12 cellular contexts compared by ENCODE assay signal in genomic region chr20:21074605-21075336, GRCh38. TPM values are rescaled to one million over a fixed set of nuclear protein-coding genes. Genes with fewer than 3 reads are reported as not detected.
DNase-seq lines count a peak whose midpoint lies in the region; ATAC-seq and TF ChIP-seq lines count a peak whose summit lies in the region.
"Had no signal": no experiment of that assay in that cellular context is flagged by ENCODE, and none has a peak within 500 bp of the region (broad histone marks: within the 10 kb centered on the region; RNA-seq: fewer than 3 reads in every experiment).

No MANE protein-coding gene starts in this region.

- no peak overlapping the region for H3K27ac Mint-ChIP-seq in activated naive CD8-positive, alpha-beta T cell treated with anti-CD3 and anti-CD28 coated beads for 36 hours
- H3K27ac Mint-ChIP-seq in activated naive CD8-positive, alpha-beta T cell treated with anti-CD3 and anti-CD28 coated beads, Interleukin-2, amount 50 U/mL, for 24 hours: no peak overlapping the region

- H3K27me3 Mint-ChIP-seq in activated naive CD8-positive, alpha-beta T cell treated with anti-CD3 and anti-CD28 coated beads for 36 hours: peaks cover 20% of the 10 kb centered on the region
- H3K27me3 Mint-ChIP-seq in activated naive CD8-positive, alpha-beta T cell treated with anti-CD3 and anti-CD28 coated beads, Interleukin-2, amount 50 U/mL, for 24 hours: peaks cover 29% of the 10 kb centered on the region

- CTCF ChIA-PET in RWPE1 (lab: Yijun Ruan, JAX): no interaction called here

- peak; percentile 98 for ATAC-seq in GM18499 (IDR thresholded peaks at IDR 0.05; ENCODE audit: insufficient read depth, unreplicated experiment)
- peak; percentile 97 for ATAC-seq in GM21447 (IDR thresholded peaks at IDR 0.05; ENCODE audit: unreplicated experiment)
- peak; percentile 95 for ATAC-seq in HG03196 (IDR thresholded peaks at IDR 0.05; ENCODE audit: unreplicated experiment)
- no peak for ATAC-seq in stimulated activated naive CD8-positive, alpha-beta T cell treated with anti-CD3 and anti-CD28 coated beads, Interleukin-15, Interleukin-2, amounts not matched to agents 100 U/mL and 50 U/mL, for 24 hours
- ATAC-seq in activated naive CD8-positive, alpha-beta T cell treated with anti-CD3 and anti-CD28 coated beads, Interleukin-2, amount 50 U/mL, for 24 hours: no peak

- DNase-seq in RWPE1 (ENCODE audit: low spot score): peak; percentile 48
- DNase-seq in stimulated activated naive CD8-positive, alpha-beta T cell treated with anti-CD3 and anti-CD28 coated beads, Interleukin-15, Interleukin-2, amounts not matched to agents 100 U/mL and 50 U/mL, for 24 hours: no peak
- no peak for DNase-seq in NK-92 (lab: John Stamatoyannopoulos, UW; ENCODE audit: unreplicated experiment)
- no peak for DNase-seq in activated naive CD8-positive, alpha-beta T cell treated with anti-CD3 and anti-CD28 coated beads for 36 hours
- no peak for DNase-seq in activated naive CD8-positive, alpha-beta T cell treated with anti-CD3 and anti-CD28 coated beads, Interleukin-2, amount 50 U/mL, for 24 hours
- DNase-seq: activated T-cell treated with anti-CD3 and anti-CD28 coated beads, Interleukin-2, amount 50 U/mL, for 1 hour; GF-D8 had no signal

- POLR2A ChIA-PET in RWPE1 (lab: Yijun Ruan, JAX; ENCODE audit: low non-redundant PET): no interaction called here

- H3K9me3 Mint-ChIP-seq in activated naive CD8-positive, alpha-beta T cell treated with anti-CD3 and anti-CD28 coated beads for 36 hours: no peaks in the 10 kb centered on the region
- no peaks in the 10 kb centered on the region for H3K9me3 Mint-ChIP-seq in activated naive CD8-positive, alpha-beta T cell treated with anti-CD3 and anti-CD28 coated beads, Interleukin-2, amount 50 U/mL, for 24 hours
- H3K9me3 Mint-ChIP-seq: neural crest cell had no signal

- H3K4me3 Mint-ChIP-seq in activated naive CD8-positive, alpha-beta T cell treated with anti-CD3 and anti-CD28 coated beads for 36 hours: no peak overlapping the region
- H3K4me3 Mint-ChIP-seq in activated naive CD8-positive, alpha-beta T cell treated with anti-CD3 and anti-CD28 coated beads, Interleukin-2, amount 50 U/mL, for 24 hours: no peak overlapping the region
- H3K4me3 Mint-ChIP-seq: neural crest cell had no signal

- H3K4me1 Mint-ChIP-seq in activated naive CD8-positive, alpha-beta T cell treated with anti-CD3 and anti-CD28 coated beads for 36 hours: no peaks in the 10 kb centered on the region
- no peaks in the 10 kb centered on the region for H3K4me1 Mint-ChIP-seq in activated naive CD8-positive, alpha-beta T cell treated with anti-CD3 and anti-CD28 coated beads, Interleukin-2, amount 50 U/mL, for 24 hours
- H3K4me1 Mint-ChIP-seq: neural crest cell had no signal

- no peak for TF ChIP-seq CTCF in RWPE1 (conservative IDR thresholded peaks at IDR 0.05; ENCODE audit: low read depth)

- no peak overlapping the region for H3K27ac ChIP-seq in RWPE1

- no peaks in the 10 kb centered on the region for H3K36me3 Mint-ChIP-seq in activated naive CD8-positive, alpha-beta T cell treated with anti-CD3 and anti-CD28 coated beads for 36 hours
- H3K36me3 Mint-ChIP-seq in activated naive CD8-positive, alpha-beta T cell treated with anti-CD3 and anti-CD28 coated beads, Interleukin-2, amount 50 U/mL, for 24 hours (ENCODE audit: low read depth): no peaks in the 10 kb centered on the region

RNA-seq across cellular contexts. Expression of gene LINC00237, which starts 31.4 kb away (rescaled TPM):
- total RNA-seq in activated naive CD8-positive, alpha-beta T cell treated with anti-CD3 and anti-CD28 coated beads for 36 hours: not detected
- total RNA-seq: NCI-H460, neural crest cell had no signal

RNA-seq across cellular contexts. Expression of gene KIZ, which starts 51.1 kb away (rescaled TPM):
- 10 to 100 TPM in 1 of 2 experiments, 1 to 10 TPM in 1; 9.6 to 15.7 TPM for total RNA-seq in activated naive CD8-positive, alpha-beta T cell treated with anti-CD3 and anti-CD28 coated beads for 36 hours

Comparison
In these comparisons a context has a peak if more than half of its experiments do, and no peak if none do; other contexts are left out.
1. ATAC-seq: peak in GM18499 (single experiment), GM21447 (single experiment) and HG03196 (single experiment); none in stimulated activated naive CD8-positive, alpha-beta T cell treated with anti-CD3 and anti-CD28 coated beads, Interleukin-15, Interleukin-2, amounts not matched to agents 100 U/mL and 50 U/mL, for 24 hours (single experiment) and activated naive CD8-positive, alpha-beta T cell treated with anti-CD3 and anti-CD28 coated beads, Interleukin-2, amount 50 U/mL, for 24 hours (single experiment).